ENCODE assay signal across 16 cellular contexts in genomic region chr6:3252369-3252768, GRCh38. TPM values are rescaled to one million over a fixed set of nuclear protein-coding genes. Genes with fewer than 3 reads are reported as not detected.
A peak's percentile ranks its signal among the peaks of the same experiment; 100 is the strongest.
DNase-seq lines count a peak whose midpoint lies in the region; ATAC-seq and TF ChIP-seq lines count a peak whose summit lies in the region.
"Had no signal": no experiment of that assay in that cellular context is flagged by ENCODE, and none has a peak within 500 bp of the region (broad histone marks: within the 10 kb centered on the region; RNA-seq: fewer than 3 reads in every experiment).

No MANE protein-coding gene starts in this region.

- WGBS in tibial nerve, 2 donors, result 82 to 88% methylated on average over 10 of the region's 10 CpGs

- peaks cover 7% of the 10 kb centered on the region for H3K27me3 ChIP-seq in osteoblast (ENCODE audit: insufficient read depth, low read length)
- no peaks in the 10 kb centered on the region for H3K27me3 ChIP-seq in tibial nerve

- no peak overlapping the region for H3K4me2 ChIP-seq in osteoblast (ENCODE audit: insufficient read depth, low read length)

- no peak overlapping the region for H3K4me3 Mint-ChIP-seq in activated CD8-positive, alpha-beta memory T cell treated with anti-CD3 and anti-CD28 coated beads, Interleukin-2, amount 10 ng/mL, durations not matched to agents 7 days and 5 days
- H3K4me3 Mint-ChIP-seq in brain, result peak overlapping the region in 3 of 5 experiments; percentile 1 to 79 (median 5)

- no peaks in the 10 kb centered on the region for H4K20me1 ChIP-seq in osteoblast (ENCODE audit: insufficient read depth, low read length)

- CTCF ChIA-PET in activated CD8-positive, alpha-beta memory T cell treated with anti-CD3 and anti-CD28 coated beads, Interleukin-2, amount 10 ng/mL, durations not matched to agents 7 days and 5 days (lab: Charles Lee), result interaction anchor here (1.1 to 4.3 kb wide), 18 partner anchors 9 to 480 kb away, joined by 3 to 46 read pairs (median 7); partner anchors contain the start of genes PSMG4 and TUBB2A

- H3K9me3 Mint-ChIP-seq in activated CD8-positive, alpha-beta memory T cell treated with anti-CD3 and anti-CD28 coated beads, Interleukin-2, amount 10 ng/mL, durations not matched to agents 7 days and 5 days (ENCODE audit: low read depth), result no peaks in the 10 kb centered on the region
- H3K9me3 Mint-ChIP-seq in brain, result peaks cover 0 to 5% (median 0%) of the 10 kb centered on the region in 5 experiments

- H2AFZ ChIP-seq in osteoblast (ENCODE audit: low read length), result no peak overlapping the region

- ATAC-seq in activated CD8-positive, alpha-beta memory T cell treated with anti-CD3 and anti-CD28 coated beads, Interleukin-2, amount 10 ng/mL, durations not matched to agents 7 days and 5 days, result no peak
- ATAC-seq in HG03039 (IDR thresholded peaks at IDR 0.05; ENCODE audit: unreplicated experiment), result no peak

- H3K36me3 ChIP-seq in osteoblast (ENCODE audit: insufficient read depth, low read length) (no peaks in the 10 kb centered on the region), tibial nerve (no peaks in the 10 kb centered on the region)

- peaks cover 10% of the 10 kb centered on the region for H3K4me1 Mint-ChIP-seq in activated CD8-positive, alpha-beta memory T cell treated with anti-CD3 and anti-CD28 coated beads, Interleukin-2, amount 10 ng/mL, durations not matched to agents 7 days and 5 days
- H3K4me1 Mint-ChIP-seq in brain, result peaks cover 80% of the 10 kb centered on the region

- no peak for TF ChIP-seq EP300 in tibial nerve (IDR thresholded peaks at IDR 0.05)

- no peaks in the 10 kb centered on the region for H3K79me2 ChIP-seq in osteoblast (ENCODE audit: insufficient read depth, low read length)

- no peak for TF ChIP-seq POLR2A in tibial nerve (IDR thresholded peaks at IDR 0.05)

- peak overlapping the region; percentile 2 for H3K27ac Mint-ChIP-seq in activated CD8-positive, alpha-beta memory T cell treated with anti-CD3 and anti-CD28 coated beads, Interleukin-2, amount 10 ng/mL, durations not matched to agents 7 days and 5 days
- H3K27ac Mint-ChIP-seq in brain, result peak overlapping the region in 4 of 5 experiments; percentile 7 to 100 (median 92)

- H3K27ac ChIP-seq in osteoblast (ENCODE audit: low read depth, low read length), result no peak overlapping the region
- H3K27ac ChIP-seq in tibial nerve, result no peak overlapping the region
- H3K27ac ChIP-seq: A549 had no signal

- DNase-seq in activated CD8-positive, alpha-beta memory T cell treated with anti-CD3 and anti-CD28 coated beads, Interleukin-2, amount 10 ng/mL, durations not matched to agents 7 days and 5 days, result no peak
- DNase-seq in activated CD8-positive, alpha-beta memory T cell treated with anti-CD3 and anti-CD28 coated beads, Interleukin-2, amount 50 U/mL, for 4 hours, result no peak
- DNase-seq in NOMO-1 treated with dmso at 0.1 percent for 144 hours (lab: John Stamatoyannopoulos, UW; ENCODE audit: unreplicated experiment) (peak; percentile 89), osteoblast (ENCODE audit: insufficient read length, low spot score, missing footprints) (peak; percentile 65), tibial nerve (ENCODE audit: low spot score in 2 of 2) (no peak)
- no peak for DNase-seq in activated CD4-positive, alpha-beta T cell treated with anti-CD3 and anti-CD28 coated beads for 48 hours
- DNase-seq: amniotic stem cell; DMS79; mesendoderm; NCI-H2081 treated with DMSO at 0.1 percent for 48 hours; NCI-H748 treated with DMSO at 0.1 percent for 48 hours; stimulated activated CD4-positive, alpha-beta T cell treated with anti-CD3 and anti-CD28 coated beads, Interleukin-4, amount 100 ng/mL, for 4 hours had no signal

- no peaks in the 10 kb centered on the region for H3K9me3 ChIP-seq in osteoblast (ENCODE audit: low read depth, low read length)
- H3K9me3 ChIP-seq in tibial nerve, result no peaks in the 10 kb centered on the region
- H3K9me3 ChIP-seq: A549 had no signal

- H3K27me3 Mint-ChIP-seq in activated CD8-positive, alpha-beta memory T cell treated with anti-CD3 and anti-CD28 coated beads, Interleukin-2, amount 10 ng/mL, durations not matched to agents 7 days and 5 days, result peaks cover 39% of the 10 kb centered on the region
- no peaks in the 10 kb centered on the region for H3K27me3 Mint-ChIP-seq in brain

- H3K36me3 Mint-ChIP-seq in activated CD8-positive, alpha-beta memory T cell treated with anti-CD3 and anti-CD28 coated beads, Interleukin-2, amount 10 ng/mL, durations not matched to agents 7 days and 5 days, result no peaks in the 10 kb centered on the region
- H3K36me3 Mint-ChIP-seq in brain, result peaks cover 33% of the 10 kb centered on the region
- H3K36me3 Mint-ChIP-seq: CD14-positive monocyte had no signal

- H3K4me1 ChIP-seq in osteoblast (ENCODE audit: insufficient read depth, low read length) (peaks cover 14% of the 10 kb centered on the region), tibial nerve (peaks cover 0 to 44% (median 22%) of the 10 kb centered on the region in 4 donors)

- H3K4me3 ChIP-seq in osteoblast (ENCODE audit: insufficient read depth, low read length), result no peak overlapping the region
- H3K4me3 ChIP-seq in tibial nerve, result no peak overlapping the region
- H3K4me3 ChIP-seq: A549 had no signal

- TF ChIP-seq CTCF in brain (conservative IDR thresholded peaks at IDR 0.05), result no peak
- no peak for TF ChIP-seq CTCF in osteoblast (IDR thresholded peaks at IDR 0.05; ENCODE audit: extremely low read depth, low read depth, low read length)
- no peak for TF ChIP-seq CTCF in tibial nerve (IDR thresholded peaks at IDR 0.05)

RNA-seq across cellular contexts. Expression of gene PSMG4, which starts 6.4 kb away (rescaled TPM):
- total RNA-seq in activated CD8-positive, alpha-beta memory T cell treated with anti-CD3 and anti-CD28 coated beads, Interleukin-2, amount 10 ng/mL, durations not matched to agents 7 days and 5 days, result 10 to 100 TPM; 24.4 TPM
- polyA plus RNA-seq in brain (ENCODE audit: insufficient read depth, low read depth, low replicate concordance), result 20.5 TPM
- total RNA-seq in osteoblast, result 19.4 and 24.6 TPM in 2 replicates
- 10 to 100 TPM; 14.7 to 36.5 (median 31.8) TPM for total RNA-seq in tibial nerve

RNA-seq across cellular contexts. Expression of gene TUBB2B, which starts 24.9 kb away (rescaled TPM):
- total RNA-seq in activated CD8-positive, alpha-beta memory T cell treated with anti-CD3 and anti-CD28 coated beads, Interleukin-2, amount 10 ng/mL, durations not matched to agents 7 days and 5 days, result not detected
- 1,989 TPM for polyA plus RNA-seq in brain (ENCODE audit: insufficient read depth, low read depth, low replicate concordance)
- total RNA-seq in osteoblast, result 5.6 and 9.0 TPM in 2 replicates
- total RNA-seq in tibial nerve, result 10 to 100 TPM; 13.7 to 47.6 (median 32.6) TPM

Comparison
In these comparisons a context has a peak if more than half of its experiments do, and no peak if none do; other contexts are left out.
1. DNase-seq: peak in NOMO-1 treated with dmso at 0.1 percent for 144 hours (single experiment) and osteoblast (single experiment); none in activated CD8-positive, alpha-beta memory T cell treated with anti-CD3 and anti-CD28 coated beads, Interleukin-2, amount 10 ng/mL, durations not matched to agents 7 days and 5 days (single experiment), activated CD8-positive, alpha-beta memory T cell treated with anti-CD3 and anti-CD28 coated beads, Interleukin-2, amount 50 U/mL, for 4 hours (single experiment), activated CD4-positive, alpha-beta T cell treated with anti-CD3 and anti-CD28 coated beads for 48 hours (single experiment) and tibial nerve (0 of 2).